In the genomic region with DNA sequence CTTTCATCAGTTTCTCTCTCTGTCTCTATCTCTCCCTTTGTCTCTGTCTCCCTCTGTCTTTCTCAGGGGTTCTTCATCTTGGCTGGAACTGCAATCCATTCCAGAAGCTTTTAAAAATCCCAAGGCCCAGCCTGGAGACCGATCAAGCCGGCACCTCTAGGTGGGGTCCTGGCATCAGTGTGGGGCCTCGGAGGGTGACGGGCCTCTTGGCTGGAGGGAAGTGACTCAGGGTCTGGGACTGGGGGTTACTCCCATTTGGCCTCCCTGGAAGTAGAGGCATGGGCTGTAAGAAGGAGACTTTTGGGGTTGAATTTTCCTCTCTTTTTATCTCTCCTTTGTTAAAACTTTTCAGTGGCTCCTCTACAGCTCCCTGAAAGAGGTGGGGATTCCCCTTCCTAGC, we compare ENCODE assay signal across 1 cellular context.
TF ChIP-seq lines count a peak whose summit lies in the region.

No MANE protein-coding gene starts in this region.

TF ChIP-seq in GM23338, 12 proteins besides CTCF, POLR2A, EP300 and RAD21 (continued from another document):
- TF ChIP-seq, protein P1, sequence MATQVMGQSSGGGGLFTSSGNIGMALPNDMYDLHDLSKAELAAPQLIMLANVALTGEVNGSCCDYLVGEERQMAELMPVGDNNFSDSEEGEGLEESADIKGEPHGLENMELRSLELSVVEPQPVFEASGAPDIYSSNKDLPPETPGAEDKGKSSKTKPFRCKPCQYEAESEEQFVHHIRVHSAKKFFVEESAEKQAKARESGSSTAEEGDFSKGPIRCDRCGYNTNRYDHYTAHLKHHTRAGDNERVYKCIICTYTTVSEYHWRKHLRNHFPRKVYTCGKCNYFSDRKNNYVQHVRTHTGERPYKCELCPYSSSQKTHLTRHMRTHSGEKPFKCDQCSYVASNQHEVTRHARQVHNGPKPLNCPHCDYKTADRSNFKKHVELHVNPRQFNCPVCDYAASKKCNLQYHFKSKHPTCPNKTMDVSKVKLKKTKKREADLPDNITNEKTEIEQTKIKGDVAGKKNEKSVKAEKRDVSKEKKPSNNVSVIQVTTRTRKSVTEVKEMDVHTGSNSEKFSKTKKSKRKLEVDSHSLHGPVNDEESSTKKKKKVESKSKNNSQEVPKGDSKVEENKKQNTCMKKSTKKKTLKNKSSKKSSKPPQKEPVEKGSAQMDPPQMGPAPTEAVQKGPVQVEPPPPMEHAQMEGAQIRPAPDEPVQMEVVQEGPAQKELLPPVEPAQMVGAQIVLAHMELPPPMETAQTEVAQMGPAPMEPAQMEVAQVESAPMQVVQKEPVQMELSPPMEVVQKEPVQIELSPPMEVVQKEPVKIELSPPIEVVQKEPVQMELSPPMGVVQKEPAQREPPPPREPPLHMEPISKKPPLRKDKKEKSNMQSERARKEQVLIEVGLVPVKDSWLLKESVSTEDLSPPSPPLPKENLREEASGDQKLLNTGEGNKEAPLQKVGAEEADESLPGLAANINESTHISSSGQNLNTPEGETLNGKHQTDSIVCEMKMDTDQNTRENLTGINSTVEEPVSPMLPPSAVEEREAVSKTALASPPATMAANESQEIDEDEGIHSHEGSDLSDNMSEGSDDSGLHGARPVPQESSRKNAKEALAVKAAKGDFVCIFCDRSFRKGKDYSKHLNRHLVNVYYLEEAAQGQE (IDR thresholded peaks at IDR 0.05; ENCODE audit: unreplicated experiment), result no peak
- TF ChIP-seq POLR2AphosphoS5 (IDR thresholded peaks at IDR 0.05; ENCODE audit: low read depth) (no peak), CREB1 (CRISPR knock-in tag; IDR thresholded peaks at IDR 0.05; ENCODE audit: low read depth) (no peak), STAT1 (IDR thresholded peaks at IDR 0.05; ENCODE audit: unreplicated experiment) (no peak)
- TF ChIP-seq, protein P2, sequence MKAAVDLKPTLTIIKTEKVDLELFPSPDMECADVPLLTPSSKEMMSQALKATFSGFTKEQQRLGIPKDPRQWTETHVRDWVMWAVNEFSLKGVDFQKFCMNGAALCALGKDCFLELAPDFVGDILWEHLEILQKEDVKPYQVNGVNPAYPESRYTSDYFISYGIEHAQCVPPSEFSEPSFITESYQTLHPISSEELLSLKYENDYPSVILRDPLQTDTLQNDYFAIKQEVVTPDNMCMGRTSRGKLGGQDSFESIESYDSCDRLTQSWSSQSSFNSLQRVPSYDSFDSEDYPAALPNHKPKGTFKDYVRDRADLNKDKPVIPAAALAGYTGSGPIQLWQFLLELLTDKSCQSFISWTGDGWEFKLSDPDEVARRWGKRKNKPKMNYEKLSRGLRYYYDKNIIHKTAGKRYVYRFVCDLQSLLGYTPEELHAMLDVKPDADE (IDR thresholded peaks at IDR 0.05), result no peak
